In the genomic region with DNA sequence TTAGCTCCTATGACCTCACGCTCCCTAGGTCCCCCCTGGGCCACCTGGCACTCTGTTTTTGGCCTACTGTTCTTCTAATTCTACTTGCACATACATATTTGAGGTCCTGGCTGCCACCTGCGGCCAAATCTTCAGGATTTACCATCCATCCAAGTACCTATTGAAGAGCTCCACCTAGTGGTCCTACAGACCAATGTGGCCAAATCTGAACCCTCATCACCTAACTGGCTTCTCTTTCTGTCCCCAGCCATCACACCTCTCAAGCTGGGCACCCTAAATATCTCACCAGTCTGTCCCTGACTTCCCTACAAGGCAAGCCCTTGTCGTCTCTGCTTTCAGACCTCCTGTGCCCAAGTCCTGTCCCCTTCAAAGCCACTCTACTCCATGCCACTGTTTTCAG, we compare ENCODE assay signal across 8 cellular contexts. TPM values are rescaled to one million over a fixed set of nuclear protein-coding genes. Genes with fewer than 3 reads are reported as not detected.
DNase-seq lines count a peak whose midpoint lies in the region; ATAC-seq and TF ChIP-seq lines count a peak whose summit lies in the region.
"Not testable (repeated sequence)": the region's sequence is repeated elsewhere in the genome, so short reads cannot be mapped to it uniquely, and the experiment has no call there.

No MANE protein-coding gene starts in this region.

- not testable (repeated sequence) for BruUV-seq in IMR-90 (replicated peaks; lab: Mats Ljungman, UMichigan)

- H3K4me3 Mint-ChIP-seq in activated CD8-positive, alpha-beta T cell treated with anti-CD3 and anti-CD28 coated beads, Interleukin-2, amount 10 ng/mL, durations not matched to agents 7 days and 5 days; central memory CD8-positive, alpha-beta T cell; stimulated activated effector memory CD8-positive, alpha-beta T cell treated with anti-CD3 and anti-CD28 coated beads, Interleukin-12 subunit alpha, Interleukin-12 subunit beta, amount 100 ng/mL, for 72 hours: not testable (repeated sequence)

- H3K27ac Mint-ChIP-seq in activated CD8-positive, alpha-beta T cell treated with anti-CD3 and anti-CD28 coated beads, Interleukin-2, amount 10 ng/mL, durations not matched to agents 7 days and 5 days: peak overlapping the region; percentile 49
- H3K27ac Mint-ChIP-seq in central memory CD8-positive, alpha-beta T cell (ENCODE audit: low read depth): peak overlapping the region; percentile 30
- peak overlapping the region; percentile 67 for H3K27ac Mint-ChIP-seq in stimulated activated effector memory CD8-positive, alpha-beta T cell treated with anti-CD3 and anti-CD28 coated beads, Interleukin-12 subunit alpha, Interleukin-12 subunit beta, amount 100 ng/mL, for 72 hours

- H4K91ac ChIP-seq in IMR-90 (ENCODE audit: insufficient read depth, low read depth, low read length): not testable (repeated sequence)

- H3K27ac ChIP-seq in C4-2B; IMR-90 (ENCODE audit: insufficient read depth, low read length); RWPE2 (ENCODE audit: poor library complexity, severe bottlenecking); heart right ventricle: not testable (repeated sequence)

- H3K27me3 Mint-ChIP-seq in activated CD8-positive, alpha-beta T cell treated with anti-CD3 and anti-CD28 coated beads, Interleukin-2, amount 10 ng/mL, durations not matched to agents 7 days and 5 days (ENCODE audit: low read depth); central memory CD8-positive, alpha-beta T cell: not testable (repeated sequence)

- TF ChIP-seq CTCF in C4-2B (conservative IDR thresholded peaks at IDR 0.05) (peak; percentile 36), RWPE2 (IDR thresholded peaks at IDR 0.05; ENCODE audit: poor library complexity, severe bottlenecking) (peak; percentile 18), heart right ventricle (IDR thresholded peaks at IDR 0.05) (peak in 7 of 9 donors; percentile 16 to 42 (median 29))
- not testable (repeated sequence) for TF ChIP-seq CTCF in IMR-90 (conservative IDR thresholded peaks at IDR 0.05; ENCODE audit: low read depth, low read length); mucosa of descending colon (IDR thresholded peaks at IDR 0.05)

- not testable (repeated sequence) for DNase-seq in IMR-90; RWPE2 (ENCODE audit: low spot score); activated CD8-positive, alpha-beta T cell treated with anti-CD3 and anti-CD28 coated beads, Interleukin-2, amount 10 ng/mL, durations not matched to agents 7 days and 5 days; central memory CD8-positive, alpha-beta T cell (ENCODE audit: low spot score in 2 of 2); heart right ventricle; mucosa of descending colon; stimulated activated effector memory CD8-positive, alpha-beta T cell treated with anti-CD3 and anti-CD28 coated beads, Interleukin-12 subunit alpha, Interleukin-12 subunit beta, amount 100 ng/mL, for 72 hours (ENCODE audit: low spot score in 2 of 2)

- CTCF ChIA-PET in IMR-90 (lab: Yijun Ruan, JAX); activated CD8-positive, alpha-beta T cell treated with anti-CD3 and anti-CD28 coated beads, Interleukin-2, amount 10 ng/mL, durations not matched to agents 7 days and 5 days (lab: Charles Lee): not testable (repeated sequence)

- not testable (repeated sequence) for H3K4me2 ChIP-seq in IMR-90 (ENCODE audit: low read depth, low read length)

- intact Hi-C loops in IMR-90 (cut with micrococcal nuclease); heart right ventricle (cut with DNase I); mucosa of descending colon (cut with DNase I, micrococcal nuclease): not testable (repeated sequence)

- H3K4me1 ChIP-seq in IMR-90 (ENCODE audit: control insufficient read depth, insufficient read depth, low read length); RWPE2 (ENCODE audit: insufficient read depth, poor library complexity, severe bottlenecking); heart right ventricle; mucosa of descending colon (ENCODE audit: low read depth): not testable (repeated sequence)

- not testable (repeated sequence) for H3K4me1 Mint-ChIP-seq in activated CD8-positive, alpha-beta T cell treated with anti-CD3 and anti-CD28 coated beads, Interleukin-2, amount 10 ng/mL, durations not matched to agents 7 days and 5 days (ENCODE audit: low read depth); central memory CD8-positive, alpha-beta T cell; stimulated activated effector memory CD8-positive, alpha-beta T cell treated with anti-CD3 and anti-CD28 coated beads, Interleukin-12 subunit alpha, Interleukin-12 subunit beta, amount 100 ng/mL, for 72 hours

- in situ Hi-C loops in IMR-90 (cut with MboI; ENCODE audit: low sequenced_read_pairs): not testable (repeated sequence)

- dilution Hi-C loops in IMR-90 (cut with HindIII; ENCODE audit: low sequenced_read_pairs, unreplicated experiment): not testable (repeated sequence)

- H2AFZ ChIP-seq in IMR-90 (replicated peaks; ENCODE audit: low read length, poor library complexity): not testable (repeated sequence)

- not testable (repeated sequence) for H3K27me3 ChIP-seq in IMR-90 (ENCODE audit: control insufficient read depth, insufficient read depth, low read length); RWPE2 (ENCODE audit: insufficient read depth, poor library complexity, severe bottlenecking); heart right ventricle

- not testable (repeated sequence) for H2BK120ac ChIP-seq in IMR-90 (ENCODE audit: low read depth, low read length)

- H3K9me3 Mint-ChIP-seq in activated CD8-positive, alpha-beta T cell treated with anti-CD3 and anti-CD28 coated beads, Interleukin-2, amount 10 ng/mL, durations not matched to agents 7 days and 5 days (ENCODE audit: insufficient read depth); central memory CD8-positive, alpha-beta T cell; stimulated activated effector memory CD8-positive, alpha-beta T cell treated with anti-CD3 and anti-CD28 coated beads, Interleukin-12 subunit alpha, Interleukin-12 subunit beta, amount 100 ng/mL, for 72 hours: not testable (repeated sequence)

- H3K9me1 ChIP-seq in IMR-90 (ENCODE audit: insufficient read depth, low read length): not testable (repeated sequence)

- H3K36me3 ChIP-seq in IMR-90 (ENCODE audit: control insufficient read depth, insufficient read depth, low read length); RWPE2 (ENCODE audit: low read depth); mucosa of descending colon (ENCODE audit: low read depth): not testable (repeated sequence)
- H3K36me3 ChIP-seq in heart right ventricle: peaks cover 0 to 24% (median 0%) of the 10 kb centered on the region in 9 donors

- not testable (repeated sequence) for H2BK20ac ChIP-seq in IMR-90 (ENCODE audit: low read depth, low read length)

- not testable (repeated sequence) for H3K4ac ChIP-seq in IMR-90 (ENCODE audit: low read depth, low read length)

- not testable (repeated sequence) for H2AK5ac ChIP-seq in IMR-90 (ENCODE audit: low read depth, low read length)

- not testable (repeated sequence) for H3K14ac ChIP-seq in IMR-90 (replicated peaks; ENCODE audit: low read depth, low read length)

- H2AK9ac ChIP-seq in IMR-90 (replicated peaks; ENCODE audit: low read depth, low read length, poor library complexity): not testable (repeated sequence)

- not testable (repeated sequence) for H4K8ac ChIP-seq in IMR-90 (ENCODE audit: low read depth in 2 of 2, low read length in 2 of 2)

- WGBS in IMR-90 (ENCODE audit: extremely low coverage in 2 of 2, insufficient read length in 1 of 2), 2 experiments: no CpG with 5 or more reads among the region's 3 CpGs
- WGBS in heart right ventricle, 2 donors: 56 to 79% methylated on average over 2 of the region's 3 CpGs

- not testable (repeated sequence) for H2BK5ac ChIP-seq in IMR-90 (ENCODE audit: low read depth, low read length, poor library complexity, severe bottlenecking)

- not testable (repeated sequence) for H4K20me1 ChIP-seq in IMR-90 (ENCODE audit: insufficient read depth, low read length)

- H3K18ac ChIP-seq in IMR-90 (ENCODE audit: low read depth, low read length): not testable (repeated sequence)

- H3K79me1 ChIP-seq in IMR-90 (ENCODE audit: low read depth in 1 of 2, low read length in 2 of 2): not testable (repeated sequence)

- TF ChIP-seq RAD21 in IMR-90 (IDR thresholded peaks at IDR 0.05; ENCODE audit: low read length): not testable (repeated sequence)

- H3K23ac ChIP-seq in IMR-90 (ENCODE audit: low read depth, low read length): not testable (repeated sequence)

- not testable (repeated sequence) for H3K9me3 ChIP-seq in IMR-90 (ENCODE audit: control insufficient read depth, insufficient read depth, low read length); RWPE2 (ENCODE audit: severe bottlenecking); heart right ventricle; mucosa of descending colon

- H4K5ac ChIP-seq in IMR-90 (ENCODE audit: low read depth, low read length): not testable (repeated sequence)

- not testable (repeated sequence) for H3K4me3 ChIP-seq in IMR-90 (ENCODE audit: insufficient read depth, low read depth, low read length); RWPE2 (ENCODE audit: severe bottlenecking); heart right ventricle; mucosa of descending colon

- H2BK15ac ChIP-seq in IMR-90 (ENCODE audit: low read depth, low read length): not testable (repeated sequence)

- not testable (repeated sequence) for H3K9ac ChIP-seq in IMR-90 (ENCODE audit: low read depth, low read length)

- not testable (repeated sequence) for TF ChIP-seq POLR2A in IMR-90 (IDR thresholded peaks at IDR 0.05; ENCODE audit: low read depth, low read length)

- ATAC-seq in IMR-90 (ENCODE audit: low read depth) (peak; percentile 82), RWPE2 (ENCODE audit: low read depth) (peak; percentile 52; the same call in 2 of the 3 replicates), heart right ventricle (peak in 1 of 8 donors; percentile 20), mucosa of descending colon (peak; percentile 84)
- peak; percentile 49 for ATAC-seq in activated CD8-positive, alpha-beta T cell treated with anti-CD3 and anti-CD28 coated beads, Interleukin-2, amount 10 ng/mL, durations not matched to agents 7 days and 5 days
- ATAC-seq in central memory CD8-positive, alpha-beta T cell (replicated peaks; ENCODE audit: extremely low read depth, poor library complexity, severe bottlenecking); stimulated activated effector memory CD8-positive, alpha-beta T cell treated with anti-CD3 and anti-CD28 coated beads, Interleukin-12 subunit alpha, Interleukin-12 subunit beta, amount 100 ng/mL, for 72 hours: not testable (repeated sequence)

- POLR2A ChIA-PET in IMR-90 (lab: Charles Lee; ENCODE audit: unreplicated experiment); activated CD8-positive, alpha-beta T cell treated with anti-CD3 and anti-CD28 coated beads, Interleukin-2, amount 10 ng/mL, durations not matched to agents 7 days and 5 days (lab: Charles Lee): not testable (repeated sequence)

- peaks cover 18% of the 10 kb centered on the region for H3K36me3 Mint-ChIP-seq in activated CD8-positive, alpha-beta T cell treated with anti-CD3 and anti-CD28 coated beads, Interleukin-2, amount 10 ng/mL, durations not matched to agents 7 days and 5 days (ENCODE audit: low read depth)
- peaks cover 23% of the 10 kb centered on the region for H3K36me3 Mint-ChIP-seq in central memory CD8-positive, alpha-beta T cell (ENCODE audit: insufficient read depth)
- H3K36me3 Mint-ChIP-seq in stimulated activated effector memory CD8-positive, alpha-beta T cell treated with anti-CD3 and anti-CD28 coated beads, Interleukin-12 subunit alpha, Interleukin-12 subunit beta, amount 100 ng/mL, for 72 hours: peaks cover 32% of the 10 kb centered on the region

- not testable (repeated sequence) for H3K56ac ChIP-seq in IMR-90 (ENCODE audit: extremely low read depth, insufficient read depth, low read length)

RNA-seq across cellular contexts. Expression of a gene that starts 24.9 kb away (rescaled TPM):
- total RNA-seq in IMR-90 (2012; rRNA removed) (89.7 and 103 TPM in 2 replicates), heart right ventricle (100 to 1,000 TPM; 127 to 239 (median 186) TPM), mucosa of descending colon (100 to 1,000 TPM in 1 of 3 donors, 10 to 100 TPM in 2; 61.3 to 106 (median 81.2) TPM)
- polyA plus RNA-seq in IMR-90 (2012; rRNA removed) (184 and 195 TPM in 2 replicates), heart right ventricle (100 to 1,000 TPM; 106 to 118 TPM)
- 140 and 183 TPM in 2 replicates for polyA plus RNA-seq in IMR-90 (2012; cell fraction: cytosol; rRNA removed)
- 136 and 180 TPM in 2 replicates for polyA plus RNA-seq in IMR-90 (2012; cell fraction: nucleus; rRNA removed; ENCODE audit: low replicate concordance)
- 10 to 100 TPM; 89.4 to 97.8 TPM for total RNA-seq in activated CD8-positive, alpha-beta T cell treated with anti-CD3 and anti-CD28 coated beads, Interleukin-2, amount 10 ng/mL, durations not matched to agents 7 days and 5 days
